ENCODE assay signal across 8 cellular contexts in the genomic region with DNA sequence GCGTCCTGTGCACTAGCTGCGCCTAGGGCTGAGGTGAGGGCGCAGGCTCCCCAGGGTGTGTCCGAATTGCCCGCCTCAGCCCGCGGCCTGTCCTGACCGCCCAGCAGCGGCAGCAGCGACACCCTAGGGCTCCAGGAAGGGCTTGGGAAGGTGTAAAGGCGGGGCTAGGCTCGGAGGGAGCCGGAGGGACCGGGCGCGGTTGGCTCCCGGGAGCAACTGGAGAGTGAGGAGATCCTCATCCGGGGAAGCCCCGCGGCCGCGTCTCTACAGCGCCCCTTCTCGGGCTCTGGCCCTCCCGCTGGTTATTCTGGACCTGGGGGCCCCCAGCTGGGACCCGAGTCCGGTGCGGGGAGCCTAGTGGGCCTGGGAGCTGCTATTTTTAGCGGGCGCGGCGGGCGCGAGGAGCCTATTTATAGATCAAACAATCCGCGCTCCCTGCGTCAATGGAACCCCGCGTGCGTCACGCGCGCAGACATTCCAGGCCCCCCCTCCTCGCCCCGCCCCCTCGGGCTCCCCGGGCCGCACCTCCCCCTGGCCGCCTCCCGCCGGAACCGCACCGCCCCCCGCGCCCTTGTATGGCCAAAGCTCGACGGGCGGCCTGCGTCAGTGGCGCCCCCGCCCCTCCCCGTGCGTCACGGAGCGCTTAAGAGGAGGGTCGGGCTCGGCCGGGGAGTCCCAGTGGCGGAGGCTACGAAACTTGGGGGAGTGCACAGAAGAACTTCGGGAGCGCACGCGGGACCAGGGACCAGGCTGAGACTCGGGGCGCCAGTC.
DNase-seq lines count a peak whose midpoint lies in the region; ATAC-seq and TF ChIP-seq lines count a peak whose summit lies in the region.

Gene NR4A1, plus strand, starts transcription at position 672 of the 771 bp plus-strand sequence. CDS start 2,887 bp downstream, outside the sequence.

- DNase-seq in GM19240 (ENCODE audit: insufficient read length, low spot score) (peak; percentile 94), NCI-H748 treated with DMSO at 0.1 percent for 48 hours (lab: John Stamatoyannopoulos, UW) (peak; percentile 66), memory B cell (ENCODE audit: low spot score in 2 of 2) (peak; percentile 98 to 99)
- peak; percentile 99 for DNase-seq in activated CD8-positive, alpha-beta memory T cell treated with anti-CD3 and anti-CD28 coated beads for 24 hours
- peak; percentile 100 for DNase-seq in effector CD4-positive, alpha-beta T cell
- peak; percentile 99 for DNase-seq in stimulated activated CD8-positive, alpha-beta memory T cell treated with anti-CD3 and anti-CD28 coated beads, Interleukin-12 subunit alpha, Interleukin-12 subunit beta, amount 100 ng/mL, for 1 hour (ENCODE audit: low read depth)

- H3K9me3 Mint-ChIP-seq in memory B cell: no peaks in the 10 kb centered on the region

- ATAC-seq in HG03460 (IDR thresholded peaks at IDR 0.05; ENCODE audit: unreplicated experiment): peak; percentile 78
- ATAC-seq in memory B cell (ENCODE audit: low read depth): peak; percentile 81

- no peaks in the 10 kb centered on the region for H3K36me3 Mint-ChIP-seq in memory B cell

- peak within 1 kb of the TSS; percentile 92 for H3K4me3 Mint-ChIP-seq in memory B cell

- no peak for TF ChIP-seq CTCF in C4-2B (conservative IDR thresholded peaks at IDR 0.05)

- H3K27me3 Mint-ChIP-seq in memory B cell: no peaks in the 10 kb centered on the region

- peak within 1 kb of the TSS; percentile 91 for H3K27ac ChIP-seq in C4-2B

- H3K4me1 Mint-ChIP-seq in memory B cell: peaks cover 35% of the 10 kb centered on the region

- H3K27ac Mint-ChIP-seq in memory B cell: peak within 1 kb of the TSS; percentile 98

Comparison
In these comparisons a context has a peak if more than half of its experiments do, and no peak if none do; other contexts are left out.
1. Peak in every context shown above with its lines: DNase-seq, ATAC-seq and H3K27ac ChIP-seq.